Comparison of ENCODE assay signal across 8 cellular contexts in genomic region chr16:50153648-50154368, GRCh38. TPM values are rescaled to one million over a fixed set of nuclear protein-coding genes. Genes with fewer than 3 reads are reported as not detected.
A peak's percentile ranks its signal among the peaks of the same experiment; 100 is the strongest.
DNase-seq lines count a peak whose midpoint lies in the region; ATAC-seq and TF ChIP-seq lines count a peak whose summit lies in the region.

No MANE protein-coding gene starts in this region.

- no peaks in the 10 kb centered on the region for H3K9me3 Mint-ChIP-seq in Caco-2 (ENCODE audit: unreplicated experiment)
- H3K9me3 Mint-ChIP-seq in activated T-cell treated with anti-CD3 and anti-CD28 coated beads, Interleukin-2, amount 50 U/mL, for 4 hours, result no peaks in the 10 kb centered on the region

- H3K4me3 ChIP-seq in Caco-2 (ENCODE audit: low read depth, low read length), result peak overlapping the region; percentile 96
- peak overlapping the region; percentile 64 for H3K4me3 ChIP-seq in parathyroid adenoma (ENCODE audit: low read depth, low read length)

- H3K4me1 ChIP-seq in Caco-2 (peaks cover 16% of the 10 kb centered on the region), parathyroid adenoma (peaks cover 9% of the 10 kb centered on the region)

- no peaks in the 10 kb centered on the region for H3K9me3 ChIP-seq in Caco-2
- H3K9me3 ChIP-seq in parathyroid adenoma (ENCODE audit: control insufficient read depth, low read length), result no peaks in the 10 kb centered on the region

- peak overlapping the region; percentile 78 for H3K4me3 Mint-ChIP-seq in Caco-2 (ENCODE audit: unreplicated experiment)
- peak overlapping the region; percentile 79 for H3K4me3 Mint-ChIP-seq in activated T-cell treated with anti-CD3 and anti-CD28 coated beads, Interleukin-2, amount 50 U/mL, for 4 hours

- H3K27me3 Mint-ChIP-seq in Caco-2 (ENCODE audit: insufficient read depth, unreplicated experiment), result no peaks in the 10 kb centered on the region
- H3K27me3 Mint-ChIP-seq in activated T-cell treated with anti-CD3 and anti-CD28 coated beads, Interleukin-2, amount 50 U/mL, for 4 hours (ENCODE audit: low read depth), result no peaks in the 10 kb centered on the region

- ATAC-seq in GM21367 (IDR thresholded peaks at IDR 0.05; ENCODE audit: unreplicated experiment), result peak; percentile 11
- ATAC-seq in activated T-cell treated with anti-CD3 and anti-CD28 coated beads, Interleukin-2, amount 50 U/mL, for 4 hours, result peak; percentile 5

- H3K27ac ChIP-seq in parathyroid adenoma, result peak overlapping the region; percentile 31

- peak; percentile 43 to 46 for DNase-seq in Caco-2
- peak; percentile 17 for DNase-seq in HT1080 (ENCODE audit: low read depth)
- DNase-seq in activated T-cell treated with anti-CD3 and anti-CD28 coated beads, Interleukin-2, amount 50 U/mL, for 4 hours, result peak; percentile 30
- peak; percentile 16 for DNase-seq in glomerular visceral epithelial cell (ENCODE audit: extremely low spot score)
- no peak for DNase-seq in activated effector memory CD4-positive, alpha-beta T cell treated with Interleukin-2 at 50 U/mL for 16 hours
- no peak for DNase-seq in KBM-7

- no peaks in the 10 kb centered on the region; the same call in 1 of the 2 replicates for H3K36me3 ChIP-seq in Caco-2 (ENCODE audit: control insufficient read depth, insufficient read depth, low read length)
- no peaks in the 10 kb centered on the region for H3K36me3 ChIP-seq in parathyroid adenoma (ENCODE audit: control insufficient read depth, insufficient read depth, low read length)

- TF ChIP-seq CTCF in Caco-2 (IDR thresholded peaks at IDR 0.05; ENCODE audit: insufficient read depth in 1 of 2, low read depth in 1 of 2, low read length in 1 of 2, severe bottlenecking in 1 of 2, unreplicated experiment in 1 of 2) (no peak), parathyroid adenoma (IDR thresholded peaks at IDR 0.05) (no peak)

- H3K36me3 Mint-ChIP-seq in Caco-2 (ENCODE audit: insufficient read depth, unreplicated experiment), result peaks cover 16% of the 10 kb centered on the region
- peaks cover 6% of the 10 kb centered on the region for H3K36me3 Mint-ChIP-seq in activated T-cell treated with anti-CD3 and anti-CD28 coated beads, Interleukin-2, amount 50 U/mL, for 4 hours (ENCODE audit: insufficient read depth)

- no peaks in the 10 kb centered on the region for H3K27me3 ChIP-seq in Caco-2 (replicated peaks; ENCODE audit: control insufficient read depth, insufficient read depth, low read length)
- no peaks in the 10 kb centered on the region for H3K27me3 ChIP-seq in parathyroid adenoma (ENCODE audit: control insufficient read depth, insufficient read depth, low read length)

- H3K79me2 ChIP-seq in parathyroid adenoma, result peaks cover 36% of the 10 kb centered on the region

- peak overlapping the region; percentile 3 for H3K9ac ChIP-seq in parathyroid adenoma

- H3K27ac Mint-ChIP-seq in Caco-2 (ENCODE audit: unreplicated experiment), result peak overlapping the region; percentile 70

- intact Hi-C loops in Caco-2 (cut with micrococcal nuclease; ENCODE audit: unreplicated experiment), result loop anchor here (2.0 kb wide), 1 partner anchor 57 kb away; no protein-coding TSS in a partner anchor

- H3K4me1 Mint-ChIP-seq in Caco-2 (ENCODE audit: low read depth, unreplicated experiment), result peaks cover 15% of the 10 kb centered on the region
- H3K4me1 Mint-ChIP-seq in activated T-cell treated with anti-CD3 and anti-CD28 coated beads, Interleukin-2, amount 50 U/mL, for 4 hours (ENCODE audit: low read depth), result peaks cover 40% of the 10 kb centered on the region

- CTCF ChIA-PET in Caco-2 (lab: Charles Lee), result no interaction called here

- in situ Hi-C loops in KBM-7 (cut with MboI; ENCODE audit: low pct_unique_long_range_greater_than_20kb, low sequenced_read_pairs), result no loop called here

- H3K4me2 ChIP-seq in parathyroid adenoma (ENCODE audit: low read length), result peak overlapping the region; percentile 90

- POLR2A ChIA-PET in Caco-2 (lab: Charles Lee), result no interaction called here

- BruUV-seq in Caco-2 (replicated peaks; lab: Mats Ljungman, UMichigan), result no TSS peak

- H2AFZ ChIP-seq in parathyroid adenoma, result peak overlapping the region; percentile 39

RNA-seq across cellular contexts. Expression of gene TENT4B, which starts 0.7 kb away (rescaled TPM):
- 28.6 and 29.3 TPM in 2 replicates for total RNA-seq in Caco-2 (2022)
- 8.3 and 11.7 TPM in 2 replicates for total RNA-seq in HT1080 (2014; rRNA removed; shearing (Covaris generic))
- 10.6 and 13.4 TPM in 2 replicates for polyA plus RNA-seq in HT1080 (2015; cell fraction: cytosol; rRNA removed)
- polyA plus RNA-seq in HT1080 (2015; cell fraction: nucleus; rRNA removed), result 14.3 and 16.6 TPM in 2 replicates
- total RNA-seq in activated T-cell treated with anti-CD3 and anti-CD28 coated beads, Interleukin-2, amount 50 U/mL, for 4 hours, result 10 to 100 TPM; 26.0 to 28.7 (median 27.8) TPM

Comparison
In these comparisons a context has a peak if more than half of its experiments do, and no peak if none do; other contexts are left out.
1. DNase-seq: peak in Caco-2 (2 of 2), HT1080 (single experiment), activated T-cell treated with anti-CD3 and anti-CD28 coated beads, Interleukin-2, amount 50 U/mL, for 4 hours (single experiment) and glomerular visceral epithelial cell (single experiment); none in activated effector memory CD4-positive, alpha-beta T cell treated with Interleukin-2 at 50 U/mL for 16 hours (single experiment) and KBM-7 (single experiment).